ENCODE assay signal across 8 cellular contexts in genomic region chr15:74787251-74788041, GRCh38. TPM values are rescaled to one million over a fixed set of nuclear protein-coding genes. Genes with fewer than 3 reads are reported as not detected.
DNase-seq lines count a peak whose midpoint lies in the region; ATAC-seq and TF ChIP-seq lines count a peak whose summit lies in the region.

No MANE protein-coding gene starts in this region.

- no peak overlapping the region for H3K27ac ChIP-seq in SJSA1

- peak; percentile 76 for TF ChIP-seq CTCF in retinal pigment epithelial cell (conservative IDR thresholded peaks at IDR 0.05; ENCODE audit: low read depth, low read length)

- no peaks in the 10 kb centered on the region for H3K27me3 ChIP-seq in SJSA1 (replicated peaks)

- peak; percentile 61 for TF ChIP-seq POLR2A in GM19193 (IDR thresholded peaks at IDR 0.05; ENCODE audit: extremely low read depth, insufficient read depth, insufficient read length)

- no peaks in the 10 kb centered on the region for H3K9me3 ChIP-seq in SJSA1 (replicated peaks)

- H3K4me3 ChIP-seq in SJSA1 (no peak overlapping the region), retinal pigment epithelial cell (ENCODE audit: low read length) (no peak overlapping the region)

- H3K4me1 ChIP-seq in SJSA1 (replicated peaks), result peaks cover 41% of the 10 kb centered on the region

- DNase-seq in AML-193 (lab: John Stamatoyannopoulos, UW), result peak; percentile 88 to 92
- DNase-seq in SJSA1 (ENCODE audit: low read depth in 1 of 2, low spot score in 2 of 2), result peak; percentile 42 to 65
- DNase-seq in activated naive CD4-positive, alpha-beta T cell treated with Interleukin-2 at 50 U/mL for 16 hours, result peak; percentile 92
- DNase-seq in glomerular visceral epithelial cell (ENCODE audit: extremely low spot score), result peak; percentile 80
- no peak for DNase-seq in retinal pigment epithelial cell (ENCODE audit: low read depth)
- no peak for DNase-seq in NCI-H187 treated with DMSO at 0.1 percent for 48 hours (lab: John Stamatoyannopoulos, UW)

- peaks cover 12% of the 10 kb centered on the region for H3K36me3 ChIP-seq in SJSA1

- peak; percentile 40 for ATAC-seq in HG03342 (IDR thresholded peaks at IDR 0.05; ENCODE audit: unreplicated experiment)

RNA-seq across cellular contexts. Expression of gene CSK, which starts 5.6 kb away (rescaled TPM):
- total RNA-seq in SJSA1 (2014; rRNA removed; shearing (Covaris generic)), result 14.8 and 19.2 TPM in 2 replicates

RNA-seq across cellular contexts. Expression of gene LMAN1L, which starts 25.2 kb away (rescaled TPM):
- total RNA-seq in SJSA1 (2014; rRNA removed; shearing (Covaris generic)), result not detected in 2 replicates

RNA-seq across cellular contexts. Expression of gene CYP1A2, which starts 38.8 kb away (rescaled TPM):
- not detected in 2 replicates for total RNA-seq in SJSA1 (2014; rRNA removed; shearing (Covaris generic))

RNA-seq across cellular contexts. Expression of gene CPLX3, which starts 39.0 kb away (rescaled TPM):
- total RNA-seq in SJSA1 (2014; rRNA removed; shearing (Covaris generic)), result 0.13 TPM in 1 of 2 replicates, not detected in the other

RNA-seq across cellular contexts. Expression of gene ULK3, which starts 55.5 kb away (rescaled TPM):
- 14.3 and 14.7 TPM in 2 replicates for total RNA-seq in SJSA1 (2014; rRNA removed; shearing (Covaris generic))

Comparison
In these comparisons a context has a peak if more than half of its experiments do, and no peak if none do; other contexts are left out.
1. DNase-seq: peak in AML-193 (2 of 2), SJSA1 (2 of 2), activated naive CD4-positive, alpha-beta T cell treated with Interleukin-2 at 50 U/mL for 16 hours (single experiment) and glomerular visceral epithelial cell (single experiment); none in retinal pigment epithelial cell (single experiment) and NCI-H187 treated with DMSO at 0.1 percent for 48 hours (single experiment).